In the genomic region with DNA sequence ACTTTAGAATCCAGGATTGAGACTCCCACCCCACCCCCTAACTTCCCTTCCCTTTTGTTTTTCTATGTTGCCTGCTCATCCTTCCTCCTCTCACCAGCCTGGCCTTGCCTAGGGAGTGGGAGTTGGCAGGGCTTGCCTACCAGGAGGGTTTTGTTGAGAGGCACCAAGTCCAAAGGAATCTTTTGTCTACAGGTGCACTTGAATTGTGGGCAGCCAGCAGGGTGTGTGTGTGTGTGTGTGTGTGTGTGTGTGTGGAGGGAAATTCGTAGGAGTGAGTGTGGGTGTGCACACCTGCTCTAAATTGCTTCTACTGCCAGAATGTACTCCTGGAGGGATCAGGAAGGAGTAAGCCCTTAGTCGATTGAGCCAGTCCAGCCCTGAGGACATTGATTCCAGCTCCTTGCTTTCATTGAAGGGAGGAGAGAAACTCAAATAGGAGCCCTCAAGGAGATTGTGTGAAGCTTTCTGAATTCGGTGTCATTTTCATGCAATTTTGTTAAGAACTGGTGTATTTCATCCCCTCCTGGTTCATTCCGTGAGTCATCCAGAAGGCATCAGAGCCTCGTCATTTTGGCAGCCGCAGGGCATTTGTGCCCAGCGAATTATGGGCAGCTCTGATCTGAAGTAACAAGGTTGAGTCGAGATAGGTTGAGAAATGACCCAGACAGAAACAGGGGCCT, we compare ENCODE assay signal across 1 cellular context.
TF ChIP-seq lines count a peak whose summit lies in the region.

No MANE protein-coding gene starts in this region.

TF ChIP-seq in IMR-90, 13 proteins besides CTCF, POLR2A, EP300 and RAD21:
- TF ChIP-seq FOS (IDR thresholded peaks at IDR 0.05; ENCODE audit: low read depth, low read length), result no peak
- TF ChIP-seq NFE2L2 (IDR thresholded peaks at IDR 0.05; ENCODE audit: low read depth, low read length), result no peak
- TF ChIP-seq RCOR1 (IDR thresholded peaks at IDR 0.05; ENCODE audit: insufficient replicate concordance, low read length), result no peak
- TF ChIP-seq CEBPB (IDR thresholded peaks at IDR 0.05; ENCODE audit: low read depth, low read length), result no peak
- TF ChIP-seq ELK1 (IDR thresholded peaks at IDR 0.05; ENCODE audit: borderline replicate concordance, low read depth, low read length), result no peak
- TF ChIP-seq BHLHE40 (IDR thresholded peaks at IDR 0.05; ENCODE audit: low read depth, low read length), result no peak
- no peak for TF ChIP-seq USF2 (IDR thresholded peaks at IDR 0.05; ENCODE audit: low read depth, low read length)
- TF ChIP-seq MXI1 (IDR thresholded peaks at IDR 0.05; ENCODE audit: borderline replicate concordance, low read depth, low read length), result no peak
- no peak for TF ChIP-seq SMC3 (IDR thresholded peaks at IDR 0.05; ENCODE audit: low read depth, low read length)
- TF ChIP-seq RFX5 (IDR thresholded peaks at IDR 0.05; ENCODE audit: low read depth, low read length), result no peak
